8 cellular contexts compared by ENCODE assay signal in genomic region chr13:59318320-59318930, GRCh38.
A peak's percentile ranks its signal among the peaks of the same experiment; 100 is the strongest.
DNase-seq lines count a peak whose midpoint lies in the region; ATAC-seq lines count a peak whose summit lies in the region.

No MANE protein-coding gene starts in this region.

- DNase-seq in SIG-M5 treated with dmso at 0.1 percent for 504 hours (lab: John Stamatoyannopoulos, UW; ENCODE audit: unreplicated experiment) (peak; percentile 46), SIG-M5 (lab: John Stamatoyannopoulos, UW) (no peak), NCI-H2107 treated with DMSO at 0.1 percent for 48 hours (lab: John Stamatoyannopoulos, UW; ENCODE audit: unreplicated experiment) (peak; percentile 38), ecto neural progenitor cell (ENCODE audit: low spot score) (peak; percentile 84), memory B cell (ENCODE audit: low spot score in 2 of 2) (peak; percentile 19 to 25)
- peak; percentile 77 for DNase-seq in activated CD4-positive, alpha-beta T cell treated with anti-CD3 and anti-CD28 coated beads for 48 hours
- peak; percentile 33 for DNase-seq in stimulated activated CD8-positive, alpha-beta memory T cell treated with anti-CD3 and anti-CD28 coated beads, Interleukin-7, amount 100 ng/mL, for 24 hours (ENCODE audit: low read depth)

- no peaks in the 10 kb centered on the region for H3K36me3 Mint-ChIP-seq in memory B cell

- H3K4me1 Mint-ChIP-seq in memory B cell: no peaks in the 10 kb centered on the region

- ATAC-seq in HG02885 (IDR thresholded peaks at IDR 0.05; ENCODE audit: poor library complexity, unreplicated experiment) (peak; percentile 92), memory B cell (ENCODE audit: low read depth) (no peak)

- no peak overlapping the region for H3K27ac Mint-ChIP-seq in memory B cell

- no peak overlapping the region for H3K4me3 Mint-ChIP-seq in memory B cell

- H3K27me3 Mint-ChIP-seq in memory B cell: no peaks in the 10 kb centered on the region

- peaks cover 2% of the 10 kb centered on the region for H3K9me3 Mint-ChIP-seq in memory B cell
